In the genomic region with DNA sequence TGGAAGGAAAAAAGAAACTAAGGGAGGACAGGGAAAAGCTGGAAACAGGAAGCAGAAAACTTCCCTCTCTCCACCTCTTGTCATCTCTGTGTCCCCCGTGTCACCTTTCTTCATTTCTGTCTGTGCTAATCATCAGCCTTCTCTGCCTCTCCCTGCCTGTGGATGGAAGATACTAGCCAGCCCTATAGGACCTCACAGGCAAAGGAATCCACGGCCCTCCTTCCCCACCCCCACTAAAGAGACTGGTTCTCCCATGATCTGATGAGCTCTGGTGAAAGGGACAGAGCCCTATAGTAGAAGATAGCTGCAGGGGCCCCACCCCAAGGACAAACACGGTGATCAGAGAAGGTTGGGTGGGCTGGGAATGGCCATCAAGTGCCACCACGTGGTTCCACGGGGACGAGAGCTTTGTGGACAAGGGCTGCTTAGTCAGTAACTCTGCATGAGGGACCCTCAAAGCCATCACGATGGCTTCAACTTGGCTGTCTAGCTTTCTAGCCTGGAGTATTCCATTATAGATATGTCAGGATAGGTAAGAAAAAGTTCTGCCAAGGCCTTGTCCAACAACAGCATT, we compare ENCODE assay signal across 15 cellular contexts. TPM values are rescaled to one million over a fixed set of nuclear protein-coding genes. Genes with fewer than 3 reads are reported as not detected.
DNase-seq lines count a peak whose midpoint lies in the region; ATAC-seq, FAIRE-seq and TF ChIP-seq lines count a peak whose summit lies in the region.
"Had no signal": no experiment of that assay in that cellular context is flagged by ENCODE, and none has a peak within 500 bp of the region (broad histone marks: within the 10 kb centered on the region; RNA-seq: fewer than 3 reads in every experiment).

No MANE protein-coding gene starts in this region.

- TF ChIP-seq EP300 in K562 (IDR thresholded peaks at IDR 0.05; ENCODE audit: low read length): no peak

- H4K8ac ChIP-seq in IMR-90 (ENCODE audit: low read depth in 2 of 2, low read length in 2 of 2): peak overlapping the region in 1 of 2 experiments; percentile 48; a peak in 2 of 4 replicates

- peak overlapping the region; percentile 87 for H4K5ac ChIP-seq in IMR-90 (ENCODE audit: low read depth, low read length)

- H3K27me3 Mint-ChIP-seq in activated naive CD4-positive, alpha-beta T cell treated with anti-CD3 and anti-CD28 coated beads, Interleukin-2, amount 50 U/mL, for 24 hours: no peaks in the 10 kb centered on the region
- H3K27me3 Mint-ChIP-seq in activated naive CD4-positive, alpha-beta T cell treated with anti-CD3 and anti-CD28 coated beads, Interleukin-2, amount 10 ng/mL, durations not matched to agents 7 days and 5 days: peaks cover 15% of the 10 kb centered on the region
- H3K27me3 Mint-ChIP-seq: B cell; CD4-positive, alpha-beta memory T cell had no signal

- peak overlapping the region; percentile 6 for H2AK9ac ChIP-seq in IMR-90 (replicated peaks; ENCODE audit: low read depth, low read length, poor library complexity)

- H3K4me2 ChIP-seq in IMR-90 (ENCODE audit: low read depth, low read length) (no peak overlapping the region), K562 (ENCODE audit: insufficient read depth, low read length) (peak overlapping the region; percentile 61)

- H4K20me1 ChIP-seq in IMR-90 (ENCODE audit: insufficient read depth, low read length) (no peaks in the 10 kb centered on the region), K562 (replicated peaks; ENCODE audit: control insufficient read depth, insufficient read depth, low read length) (no peaks in the 10 kb centered on the region)

- H3K27me3 ChIP-seq in IMR-90 (ENCODE audit: control insufficient read depth, insufficient read depth, low read length): no peaks in the 10 kb centered on the region
- H3K27me3 ChIP-seq in K562 (ENCODE audit: control insufficient read depth in 2 of 2, insufficient read depth in 2 of 2, low read length in 2 of 2): no peaks in the 10 kb centered on the region

- H3K56ac ChIP-seq in IMR-90 (ENCODE audit: extremely low read depth, insufficient read depth, low read length): no peak overlapping the region

- peak overlapping the region; percentile 55 for H3K4ac ChIP-seq in IMR-90 (ENCODE audit: low read depth, low read length)

- H3K4me1 Mint-ChIP-seq in activated naive CD4-positive, alpha-beta T cell treated with anti-CD3 and anti-CD28 coated beads, Interleukin-2, amount 50 U/mL, for 24 hours: peaks cover 20% of the 10 kb centered on the region
- peaks cover 12% of the 10 kb centered on the region for H3K4me1 Mint-ChIP-seq in activated naive CD4-positive, alpha-beta T cell treated with anti-CD3 and anti-CD28 coated beads, Interleukin-2, amount 10 ng/mL, durations not matched to agents 7 days and 5 days

- H3K23ac ChIP-seq in IMR-90 (ENCODE audit: low read depth, low read length): no peak overlapping the region

- H2BK20ac ChIP-seq in IMR-90 (ENCODE audit: low read depth, low read length): peak overlapping the region; percentile 38; the same call in 1 of the 2 replicates

- H4K91ac ChIP-seq in IMR-90 (ENCODE audit: insufficient read depth, low read depth, low read length): peak overlapping the region; percentile 53

- intact Hi-C loops in IMR-90 (cut with micrococcal nuclease) (no loop called here), K562 (cut with micrococcal nuclease) (no loop called here)

- H3K4me3 Mint-ChIP-seq in activated naive CD4-positive, alpha-beta T cell treated with anti-CD3 and anti-CD28 coated beads, Interleukin-2, amount 50 U/mL, for 24 hours: no peak overlapping the region
- H3K4me3 Mint-ChIP-seq in activated naive CD4-positive, alpha-beta T cell treated with anti-CD3 and anti-CD28 coated beads, Interleukin-2, amount 10 ng/mL, durations not matched to agents 7 days and 5 days: no peak overlapping the region
- H3K4me3 Mint-ChIP-seq: B cell; CD4-positive, alpha-beta memory T cell; H9 had no signal

- no peak for DNase-seq in activated naive CD4-positive, alpha-beta T cell treated with anti-CD3 and anti-CD28 coated beads, Interleukin-2, amount 10 ng/mL, durations not matched to agents 7 days and 5 days
- no peak for DNase-seq in IMR-90
- peak; percentile 70 to 84 (median 78) for DNase-seq in K562 (ENCODE audit: extremely low read depth in 1 of 4, low spot score in 3 of 4)
- no peak for DNase-seq in T-helper 1 cell
- DNase-seq in NOMO-1 (lab: John Stamatoyannopoulos, UW; ENCODE audit: unreplicated experiment in 2 of 2): no peak
- DNase-seq: CD4-positive, alpha-beta memory T cell; DMS79; GOT3; H9 had no signal

- H2AFZ ChIP-seq in IMR-90 (replicated peaks; ENCODE audit: low read length, poor library complexity) (peak overlapping the region; percentile 44), K562 (ENCODE audit: low read depth, low read length) (peak overlapping the region; percentile 82)

- H3K79me1 ChIP-seq in IMR-90 (ENCODE audit: low read depth in 1 of 2, low read length in 2 of 2): peaks cover 0 to 14% of the 10 kb centered on the region in 2 experiments; a peak in 2 of 4 replicates

- no peaks in the 10 kb centered on the region for H3K9me3 Mint-ChIP-seq in activated naive CD4-positive, alpha-beta T cell treated with anti-CD3 and anti-CD28 coated beads, Interleukin-2, amount 50 U/mL, for 24 hours
- peaks cover 6% of the 10 kb centered on the region for H3K9me3 Mint-ChIP-seq in activated naive CD4-positive, alpha-beta T cell treated with anti-CD3 and anti-CD28 coated beads, Interleukin-2, amount 10 ng/mL, durations not matched to agents 7 days and 5 days

- no peak for TF ChIP-seq CTCF in IMR-90 (conservative IDR thresholded peaks at IDR 0.05; ENCODE audit: low read depth, low read length)
- TF ChIP-seq CTCF in K562 (IDR thresholded peaks at IDR 0.05 in 2 of 3, conservative IDR thresholded peaks at IDR 0.05 in 1 of 3; ENCODE audit: insufficient read depth in 2 of 3, low read depth in 1 of 3, low read length in 3 of 3): no peak

- H2AK5ac ChIP-seq in IMR-90 (ENCODE audit: low read depth, low read length): peak overlapping the region; percentile 0; the same call in 1 of the 2 replicates

- TF ChIP-seq POLR2A in IMR-90 (IDR thresholded peaks at IDR 0.05; ENCODE audit: low read depth, low read length) (no peak), K562 (conservative IDR thresholded peaks at IDR 0.05) (no peak)

- H3K27ac ChIP-seq in IMR-90 (ENCODE audit: insufficient read depth, low read length): peak overlapping the region; percentile 78; the same call in 1 of the 2 replicates
- H3K27ac ChIP-seq in K562 (ENCODE audit: extremely low read depth, low read depth, low read length): peak overlapping the region; percentile 37
- H3K27ac ChIP-seq: C4-2B had no signal

- H3K4me3 ChIP-seq in IMR-90 (ENCODE audit: insufficient read depth, low read depth, low read length) (no peak overlapping the region), K562 (no peak overlapping the region)
- H3K4me3 ChIP-seq: GM12878 had no signal

- 96% methylated on average over 4 of the region's 7 CpGs; no CpG with 5 or more reads in 1 of the 2 experiments for WGBS in IMR-90 (ENCODE audit: extremely low coverage in 2 of 2, insufficient read length in 1 of 2), 2 experiments
- 6% methylated on average over 7 of the region's 7 CpGs for WGBS in K562 (ENCODE audit: insufficient coverage, low coverage, missing lambda C conversion rate)

- in situ Hi-C loops in IMR-90 (cut with MboI; ENCODE audit: low sequenced_read_pairs): loop anchor here (10.0 kb wide), 1 partner anchor 454 kb away; no protein-coding TSS in a partner anchor
- in situ Hi-C loops in K562 (cut with MboI): no loop called here

- dilution Hi-C loops in IMR-90 (cut with HindIII; ENCODE audit: low sequenced_read_pairs, unreplicated experiment): no loop called here

- peak; percentile 46 for FAIRE-seq in K562 (lab: Jason Lieb, UNC)
- FAIRE-seq: A204.1, GM12878 had no signal

- no peak for TF ChIP-seq RAD21 in IMR-90 (IDR thresholded peaks at IDR 0.05; ENCODE audit: low read length)
- TF ChIP-seq RAD21 in K562 (CRISPR knock-in tag; conservative IDR thresholded peaks at IDR 0.05 in 1 of 2, IDR thresholded peaks at IDR 0.05 in 1 of 2): no peak; a peak in 1 of 4 replicates

- no peaks in the 10 kb centered on the region for H3K36me3 Mint-ChIP-seq in activated naive CD4-positive, alpha-beta T cell treated with anti-CD3 and anti-CD28 coated beads, Interleukin-2, amount 50 U/mL, for 24 hours
- H3K36me3 Mint-ChIP-seq in activated naive CD4-positive, alpha-beta T cell treated with anti-CD3 and anti-CD28 coated beads, Interleukin-2, amount 10 ng/mL, durations not matched to agents 7 days and 5 days: peaks cover under 1% of the 10 kb centered on the region

- H3K9ac ChIP-seq in IMR-90 (ENCODE audit: low read depth, low read length) (peak overlapping the region; percentile 66), K562 (ENCODE audit: insufficient read depth in 1 of 2, low read depth in 2 of 2, low read length in 2 of 2) (peak overlapping the region in 1 of 2 experiments; percentile 48; a peak in 3 of 4 replicates)

- H3K9me3 ChIP-seq in IMR-90 (ENCODE audit: control insufficient read depth, insufficient read depth, low read length) (no peaks in the 10 kb centered on the region), K562 (replicated peaks; ENCODE audit: control insufficient read depth, insufficient read depth, low read depth, low read length) (0 out of 2 replicates have a peak, but pooled peaks cover 5% of the 10 kb centered on the region)

- H2BK15ac ChIP-seq in IMR-90 (ENCODE audit: low read depth, low read length): peak overlapping the region; percentile 53; the same call in 1 of the 3 replicates

- H3K4me1 ChIP-seq in IMR-90 (ENCODE audit: control insufficient read depth, insufficient read depth, low read length): peaks cover 17% of the 10 kb centered on the region
- peaks cover 18 to 42% of the 10 kb centered on the region in 2 experiments; a peak in 4 of 5 replicates for H3K4me1 ChIP-seq in K562 (replicated peaks in 1 of 2; ENCODE audit: control insufficient read depth in 2 of 2, insufficient read depth in 2 of 2, low read length in 2 of 2)

- H3K14ac ChIP-seq in IMR-90 (replicated peaks; ENCODE audit: low read depth, low read length): peak overlapping the region; percentile 26; the same call in 1 of the 2 replicates

- CTCF ChIA-PET in activated naive CD4-positive, alpha-beta T cell treated with anti-CD3 and anti-CD28 coated beads, Interleukin-2, amount 10 ng/mL, durations not matched to agents 7 days and 5 days (lab: Charles Lee): interaction anchor here (0.6 to 10.9 kb wide), 20 partner anchors 10 to 454 kb away, joined by 3 to 347 read pairs (median 6); no protein-coding TSS in a partner anchor
- CTCF ChIA-PET in IMR-90 (lab: Yijun Ruan, JAX): interaction anchor here (0.6 to 5.1 kb wide), 6 partner anchors 93 to 156 kb away, joined by 3 to 41 read pairs (median 4); no protein-coding TSS in a partner anchor
- CTCF ChIA-PET in K562 (lab: Yijun Ruan, JAX; ENCODE audit: low intra/inter-chr PET ratio): interaction anchor here (0.6 to 5.6 kb wide), 5 partner anchors 98 to 454 kb away, joined by 3 to 76 read pairs (median 3); no protein-coding TSS in a partner anchor

- H3K79me2 ChIP-seq in K562 (ENCODE audit: control insufficient read depth, insufficient read depth, low read length): no peaks in the 10 kb centered on the region

- peak overlapping the region; percentile 27 for H2BK5ac ChIP-seq in IMR-90 (ENCODE audit: low read depth, low read length, poor library complexity, severe bottlenecking)

- H3K9me1 ChIP-seq in IMR-90 (ENCODE audit: insufficient read depth, low read length): peaks cover 20% of the 10 kb centered on the region
- no peaks in the 10 kb centered on the region for H3K9me1 ChIP-seq in K562 (ENCODE audit: control insufficient read depth, insufficient read depth, low read length)

- peak overlapping the region; percentile 51 for H3K27ac Mint-ChIP-seq in activated naive CD4-positive, alpha-beta T cell treated with anti-CD3 and anti-CD28 coated beads, Interleukin-2, amount 50 U/mL, for 24 hours
- H3K27ac Mint-ChIP-seq in activated naive CD4-positive, alpha-beta T cell treated with anti-CD3 and anti-CD28 coated beads, Interleukin-2, amount 10 ng/mL, durations not matched to agents 7 days and 5 days: no peak overlapping the region
- H3K27ac Mint-ChIP-seq: B cell, H9 had no signal

- H3K36me3 ChIP-seq in IMR-90 (ENCODE audit: control insufficient read depth, insufficient read depth, low read length) (no peaks in the 10 kb centered on the region), K562 (ENCODE audit: control insufficient read depth, insufficient read depth, low read length) (no peaks in the 10 kb centered on the region)

- peak overlapping the region; percentile 92 for H3K18ac ChIP-seq in IMR-90 (ENCODE audit: low read depth, low read length)

- ATAC-seq in IMR-90 (ENCODE audit: low read depth) (no peak), K562 (peak; percentile 68), GM18502 (IDR thresholded peaks at IDR 0.05; ENCODE audit: poor library complexity, unreplicated experiment) (no peak)
- ATAC-seq: GM12878 had no signal

- POLR2A ChIA-PET in IMR-90 (lab: Charles Lee; ENCODE audit: unreplicated experiment) (no interaction called here), K562 (lab: Yijun Ruan, JAX) (interaction anchor here (0.6 to 2.5 kb wide), 7 partner anchors 10 to 281 kb away, joined by 3 to 11 read pairs (median 3); no protein-coding TSS in a partner anchor)

- no TSS peak for BruUV-seq in IMR-90 (replicated peaks; lab: Mats Ljungman, UMichigan)
- BruUV-seq in K562 (replicated peaks; lab: Mats Ljungman, UMichigan): no TSS peak

- peak overlapping the region; percentile 79; the same call in 1 of the 2 replicates for H2BK120ac ChIP-seq in IMR-90 (ENCODE audit: low read depth, low read length)

RNA-seq across cellular contexts. Expression of gene RASA2, which starts 27.8 kb away (rescaled TPM):
- total RNA-seq in IMR-90 (2012; rRNA removed): 14.0 and 22.5 TPM in 2 replicates
- polyA plus RNA-seq in IMR-90 (2012; rRNA removed): 4.4 and 6.1 TPM in 2 replicates
- polyA plus RNA-seq in IMR-90 (2012; cell fraction: cytosol; rRNA removed): 0.53 and 0.65 TPM in 2 replicates
- 2.9 and 24.7 TPM in 2 replicates for polyA plus RNA-seq in IMR-90 (2012; cell fraction: nucleus; rRNA removed; ENCODE audit: low replicate concordance)
- 7.2 and 29.1 TPM in 2 replicates for total RNA-seq in K562 (2011; cell fraction: chromatin; rRNA removed; ENCODE audit: low replicate concordance)
- 4.7 and 8.2 TPM in 2 replicates for total RNA-seq in K562 (2011; cell fraction: nucleolus; rRNA removed)
- total RNA-seq in K562 (2011; cell fraction: nucleoplasm; rRNA removed): 9.2 and 13.4 TPM in 2 replicates
- 6.1 and 6.6 TPM in 2 replicates for total RNA-seq in K562 (2014; rRNA removed)
- 12.8 and 13.4 TPM in 2 replicates for total RNA-seq in K562 (2014; rRNA removed; fragmentation: Illumina TruSeq; extraction: Trizol)
- total RNA-seq in K562 (2015; rRNA removed; fragmentation: Illumina TruSeq; extraction: Trizol): 10.0 and 11.3 TPM in 2 replicates
- total RNA-seq in K562 (2021): 10.4 and 14.1 TPM in 2 replicates
- 7.6 and 9.5 TPM in 2 replicates for polyA plus RNA-seq in K562 (2011; rRNA removed)
- 1.2 and 2.7 TPM in 2 replicates for polyA plus RNA-seq in K562 (2011; cell fraction: cytosol; rRNA removed)
- polyA plus RNA-seq in K562 (2011; cell fraction: nucleus; rRNA removed): 7.1 and 10.2 TPM in 2 replicates
- 4.0 and 5.3 TPM in 2 replicates for polyA plus RNA-seq in K562 (2012)
- polyA plus RNA-seq in K562 (2014; fragmentation: Illumina TruSeq; extraction: Trizol): 7.6 and 9.7 TPM in 2 replicates
- 1 to 10 TPM; 2.0 to 2.7 TPM for polyA plus RNA-seq in K562 (2014; fragmentation: Nextera tagmentation; extraction: Ambion mirVana)
- 6.2 TPM in 2 replicates for polyA plus RNA-seq in K562 (2014; rRNA removed)
- polyA minus RNA-seq in K562 (2011; rRNA and poly(A)+ RNA removed): 9.3 and 12.8 TPM in 2 replicates
- 4.0 and 4.8 TPM in 2 replicates for polyA minus RNA-seq in K562 (2011; cell fraction: cytosol; rRNA and poly(A)+ RNA removed)
- 5.3 and 11.9 TPM in 2 replicates for polyA minus RNA-seq in K562 (2011; cell fraction: nucleus; rRNA and poly(A)+ RNA removed)

Comparison
In these comparisons a context has a peak if more than half of its experiments do, and no peak if none do; other contexts are left out.
1. DNase-seq: peak in K562 (4 of 4); none in activated naive CD4-positive, alpha-beta T cell treated with anti-CD3 and anti-CD28 coated beads, Interleukin-2, amount 10 ng/mL, durations not matched to agents 7 days and 5 days (single experiment), IMR-90 (single experiment), T-helper 1 cell (0 of 5) and NOMO-1 (0 of 2).